Comparison of ENCODE assay signal across 9 cellular contexts in genomic region chr14:52923902-52924575, GRCh38. TPM values are rescaled to one million over a fixed set of nuclear protein-coding genes. Genes with fewer than 3 reads are reported as not detected.
DNase-seq lines count a peak whose midpoint lies in the region; ATAC-seq and TF ChIP-seq lines count a peak whose summit lies in the region.
"Had no signal": no experiment of that assay in that cellular context is flagged by ENCODE, and none has a peak within 500 bp of the region (broad histone marks: within the 10 kb centered on the region; RNA-seq: fewer than 3 reads in every experiment).

No MANE protein-coding gene starts in this region.

- H3K27ac ChIP-seq in lower lobe of right lung (no peak overlapping the region), RWPE1 (no peak overlapping the region)

- intact Hi-C loops in lower lobe of right lung (cut with DNase I) = no loop called here

- H3K4me3 ChIP-seq in lower lobe of right lung = no peak overlapping the region

- CTCF ChIA-PET in RWPE1 (lab: Yijun Ruan, JAX) = interaction anchor here (0.6 to 0.7 kb wide), 2 partner anchors 12 to 96 kb away, joined by 3 read pairs; no protein-coding TSS in a partner anchor

- POLR2A ChIA-PET in RWPE1 (lab: Yijun Ruan, JAX; ENCODE audit: low non-redundant PET) = no interaction called here

- H3K27ac Mint-ChIP-seq in stimulated activated naive CD8-positive, alpha-beta T cell treated with anti-CD3 and anti-CD28 coated beads, Interleukin-15, amount 100 ng/mL, for 72 hours = no peak overlapping the region

- no peaks in the 10 kb centered on the region for H3K36me3 ChIP-seq in lower lobe of right lung

- H3K9me3 ChIP-seq in lower lobe of right lung = no peaks in the 10 kb centered on the region

- H3K4me1 ChIP-seq in lower lobe of right lung = peaks cover 78% of the 10 kb centered on the region

- no peak for DNase-seq in stimulated activated naive CD8-positive, alpha-beta T cell treated with anti-CD3 and anti-CD28 coated beads, Interleukin-15, amount 100 ng/mL, for 72 hours
- DNase-seq in stimulated activated naive CD8-positive, alpha-beta T cell treated with anti-CD3 and anti-CD28 coated beads, Interleukin-15, Interleukin-2, amounts not matched to agents 100 U/mL and 50 U/mL, for 24 hours = no peak
- DNase-seq in SK-MEL-5 (ENCODE audit: low read depth, low spot score) = peak; percentile 35
- DNase-seq in iPS-NIHi11 (ENCODE audit: low spot score) = peak; percentile 47
- DNase-seq in putamen (ENCODE audit: low spot score) = no peak
- no peak for DNase-seq in lower lobe of right lung
- DNase-seq in RWPE1 (ENCODE audit: low spot score) = no peak
- DNase-seq in NCI-H128 (lab: John Stamatoyannopoulos, UW; ENCODE audit: unreplicated experiment) = no peak

- ATAC-seq in stimulated activated naive CD8-positive, alpha-beta T cell treated with anti-CD3 and anti-CD28 coated beads, Interleukin-15, amount 100 ng/mL, for 72 hours = peak; percentile 81
- no peak for ATAC-seq in stimulated activated naive CD8-positive, alpha-beta T cell treated with anti-CD3 and anti-CD28 coated beads, Interleukin-15, Interleukin-2, amounts not matched to agents 100 U/mL and 50 U/mL, for 24 hours
- ATAC-seq in lower lobe of right lung = no peak
- ATAC-seq: esophagus mucosa had no signal

- in situ Hi-C loops in SK-MEL-5 (cut with HindIII; ENCODE audit: low pct_unique_long_range_greater_than_20kb, low sequenced_read_pairs) = no loop called here

- no peak overlapping the region for H3K4me3 Mint-ChIP-seq in stimulated activated naive CD8-positive, alpha-beta T cell treated with anti-CD3 and anti-CD28 coated beads, Interleukin-15, amount 100 ng/mL, for 72 hours

- TF ChIP-seq CTCF in lower lobe of right lung (IDR thresholded peaks at IDR 0.05) = no peak
- TF ChIP-seq CTCF in RWPE1 (conservative IDR thresholded peaks at IDR 0.05; ENCODE audit: low read depth) = no peak

- no peaks in the 10 kb centered on the region for H3K9me3 Mint-ChIP-seq in stimulated activated naive CD8-positive, alpha-beta T cell treated with anti-CD3 and anti-CD28 coated beads, Interleukin-15, amount 100 ng/mL, for 72 hours

- no peaks in the 10 kb centered on the region for H3K27me3 Mint-ChIP-seq in stimulated activated naive CD8-positive, alpha-beta T cell treated with anti-CD3 and anti-CD28 coated beads, Interleukin-15, amount 100 ng/mL, for 72 hours

- H3K4me1 Mint-ChIP-seq in stimulated activated naive CD8-positive, alpha-beta T cell treated with anti-CD3 and anti-CD28 coated beads, Interleukin-15, amount 100 ng/mL, for 72 hours = peaks cover 8% of the 10 kb centered on the region

- no peaks in the 10 kb centered on the region for H3K27me3 ChIP-seq in lower lobe of right lung (ENCODE audit: low read depth)

RNA-seq across cellular contexts. Expression of gene FERMT2, which starts 26.8 kb away (rescaled TPM):
- total RNA-seq in SK-MEL-5 (2014; rRNA removed; shearing (Covaris generic)) = 38.0 and 40.8 TPM in 2 replicates
- 23.2 and 24.8 TPM in 2 replicates for polyA plus RNA-seq in SK-MEL-5 (2015; cell fraction: cytosol; rRNA removed)
- 30.3 and 32.6 TPM in 2 replicates for polyA plus RNA-seq in SK-MEL-5 (2015; cell fraction: nucleus; rRNA removed)
- total RNA-seq in lower lobe of right lung = 86.0 TPM

Comparison
In these comparisons a context has a peak if more than half of its experiments do, and no peak if none do; other contexts are left out.
1. DNase-seq: peak in SK-MEL-5 (single experiment) and iPS-NIHi11 (single experiment); none in stimulated activated naive CD8-positive, alpha-beta T cell treated with anti-CD3 and anti-CD28 coated beads, Interleukin-15, amount 100 ng/mL, for 72 hours (0 of 2), stimulated activated naive CD8-positive, alpha-beta T cell treated with anti-CD3 and anti-CD28 coated beads, Interleukin-15, Interleukin-2, amounts not matched to agents 100 U/mL and 50 U/mL, for 24 hours (single experiment), putamen (single experiment), lower lobe of right lung (single experiment), RWPE1 (single experiment) and NCI-H128 (single experiment).